20 cellular contexts compared by ENCODE assay signal in genomic region chr11:18063131-18063530, GRCh38. TPM values are rescaled to one million over a fixed set of nuclear protein-coding genes. Genes with fewer than 3 reads are reported as not detected.
A peak's percentile ranks its signal among the peaks of the same experiment; 100 is the strongest.
DNase-seq lines count a peak whose midpoint lies in the region; TF ChIP-seq lines count a peak whose summit lies in the region.
"Had no signal": no experiment of that assay in that cellular context is flagged by ENCODE, and none has a peak within 500 bp of the region (broad histone marks: within the 10 kb centered on the region; RNA-seq: fewer than 3 reads in every experiment).

No MANE protein-coding gene starts in this region.

- no peaks in the 10 kb centered on the region for H3K27me3 ChIP-seq in OCI-LY3 (ENCODE audit: low read depth, low read length)
- no peaks in the 10 kb centered on the region for H3K27me3 ChIP-seq in ovary
- H3K27me3 ChIP-seq: gastroesophageal sphincter, upper lobe of right lung had no signal

- TF ChIP-seq CTCF in OCI-LY3 (IDR thresholded peaks at IDR 0.05; ENCODE audit: low read depth, low read length), result no peak
- no peak for TF ChIP-seq CTCF in progenitor cell of endocrine pancreas (IDR thresholded peaks at IDR 0.05; ENCODE audit: unreplicated experiment)
- no peak for TF ChIP-seq CTCF in ovary (IDR thresholded peaks at IDR 0.05)
- TF ChIP-seq CTCF in GM13976 (IDR thresholded peaks at IDR 0.05; ENCODE audit: borderline replicate concordance, control extremely low read depth, extremely low read depth, insufficient read depth, missing control alignments), result no peak

- no peaks in the 10 kb centered on the region for H4K20me1 ChIP-seq in OCI-LY3 (ENCODE audit: insufficient read depth, low read length)

- H3K4me3 ChIP-seq in OCI-LY3 (ENCODE audit: low read length) (peak overlapping the region; percentile 10; the same call in 1 of the 2 replicates), ovary (no peak overlapping the region)
- H3K4me3 ChIP-seq: gastroesophageal sphincter, upper lobe of right lung had no signal

- no peaks in the 10 kb centered on the region for H3K36me3 Mint-ChIP-seq in progenitor cell of endocrine pancreas (ENCODE audit: insufficient read depth)

- H3K9ac ChIP-seq in OCI-LY3 (ENCODE audit: low read length), result no peak overlapping the region

- H3K79me2 ChIP-seq in OCI-LY3 (ENCODE audit: low read length), result no peaks in the 10 kb centered on the region

- peak overlapping the region; percentile 47 for H3K4me2 ChIP-seq in OCI-LY3 (ENCODE audit: low read length)

- H3K9me3 Mint-ChIP-seq in progenitor cell of endocrine pancreas (ENCODE audit: low read depth), result no peaks in the 10 kb centered on the region
- H3K9me3 Mint-ChIP-seq: CD8-positive, alpha-beta T cell had no signal

- H3K9me3 ChIP-seq in OCI-LY3 (ENCODE audit: insufficient read depth, low read length) (no peaks in the 10 kb centered on the region), ovary (no peaks in the 10 kb centered on the region)
- H3K9me3 ChIP-seq: gastroesophageal sphincter, upper lobe of right lung had no signal

- peak overlapping the region; percentile 10 for H3K27ac ChIP-seq in OCI-LY3 (ENCODE audit: low read length)
- no peak overlapping the region for H3K27ac ChIP-seq in ovary
- H3K27ac ChIP-seq: gastroesophageal sphincter, upper lobe of right lung had no signal

- no peaks in the 10 kb centered on the region for H3K36me3 ChIP-seq in OCI-LY3 (replicated peaks; ENCODE audit: low read depth, low read length)
- H3K36me3 ChIP-seq in ovary, result no peaks in the 10 kb centered on the region
- H3K36me3 ChIP-seq: upper lobe of right lung had no signal

- TF ChIP-seq POLR2A in ovary (IDR thresholded peaks at IDR 0.05), result no peak

- DNase-seq in NCI-H345 (lab: John Stamatoyannopoulos, UW) (peak; percentile 17), NCI-H345 treated with DMSO at 0.1 percent for 48 hours (lab: John Stamatoyannopoulos, UW; ENCODE audit: unreplicated experiment) (no peak), M059J (ENCODE audit: low read depth) (peak; percentile 59), progenitor cell of endocrine pancreas (ENCODE audit: low spot score, unreplicated experiment) (no peak), ovary (no peak), Kasumi-1 (lab: John Stamatoyannopoulos, UW) (no peak), GM13976 (ENCODE audit: low spot score) (no peak)
- DNase-seq: activated CD4-positive, alpha-beta T cell treated with anti-CD3 and anti-CD28 coated beads, Interleukin-2, amount 50 U/mL, for 4 hours; activated gamma-delta T cell treated with Interleukin-2 at 50 U/mL for 16 hours; caudate nucleus; CD8-positive, alpha-beta T cell; EL; NCI-H1048; NCI-H526 treated with DMSO at 0.1 percent for 48 hours; nucleus accumbens; stimulated activated CD4-positive, alpha-beta T cell treated with anti-CD3 and anti-CD28 coated beads, Interleukin-2, amount 100 ng/mL, for 24 hours; upper lobe of right lung had no signal

- intact Hi-C loops in ovary (cut with DNase I), result no loop called here

- H3K27ac Mint-ChIP-seq in progenitor cell of endocrine pancreas, result no peak overlapping the region
- H3K27ac Mint-ChIP-seq: CD8-positive, alpha-beta T cell had no signal

- H3K27me3 Mint-ChIP-seq in progenitor cell of endocrine pancreas, result no peaks in the 10 kb centered on the region

- in situ Hi-C loops in GM13976 (cut with MboI; ENCODE audit: low sequenced_read_pairs, unreplicated experiment), result no loop called here

- H3K4me3 Mint-ChIP-seq in progenitor cell of endocrine pancreas (ENCODE audit: low read depth), result peak overlapping the region; percentile 52
- H3K4me3 Mint-ChIP-seq: CD8-positive, alpha-beta T cell had no signal

- H2AFZ ChIP-seq in OCI-LY3 (ENCODE audit: low read depth, low read length), result no peak overlapping the region

- H3K4me1 Mint-ChIP-seq in progenitor cell of endocrine pancreas (ENCODE audit: low read depth), result peaks cover 31% of the 10 kb centered on the region

- peaks cover 41% of the 10 kb centered on the region for H3K4me1 ChIP-seq in OCI-LY3 (ENCODE audit: low read length)
- H3K4me1 ChIP-seq in ovary (ENCODE audit: insufficient read depth), result no peaks in the 10 kb centered on the region
- H3K4me1 ChIP-seq: gastroesophageal sphincter, upper lobe of right lung had no signal

- 81 to 85% (median 84%) methylated on average over 5 of the region's 5 CpGs for WGBS in ovary, 3 donors

- no peak for TF ChIP-seq EP300 in ovary (IDR thresholded peaks at IDR 0.05)

RNA-seq across cellular contexts. Expression of gene TPH1, which starts 17.1 kb away (rescaled TPM):
- total RNA-seq in M059J (2014; rRNA removed; shearing (Covaris generic)), result 0.64 TPM in 1 of 2 replicates, not detected in the other
- total RNA-seq in progenitor cell of endocrine pancreas (0.50 and 0.64 TPM in 2 replicates), ovary (1 to 10 TPM in 2 of 7 donors, under 1 TPM in 5; 0.36 to 1.6 (median 0.57) TPM)
- 1 to 10 TPM in 1 of 2 donors, under 1 TPM in 1; 0.28 to 1.1 TPM for polyA plus RNA-seq in ovary
- total RNA-seq: RPMI7951 had no signal

RNA-seq across cellular contexts. Expression of gene SAAL1, which starts 42.8 kb away (rescaled TPM):
- 23.7 and 35.6 TPM in 2 replicates for total RNA-seq in M059J (2014; rRNA removed; shearing (Covaris generic))
- total RNA-seq in progenitor cell of endocrine pancreas, result 28.3 and 28.5 TPM in 2 replicates
- 10 to 100 TPM in 5 of 7 donors, 1 to 10 TPM in 2; 5.7 to 15.0 (median 12.6) TPM for total RNA-seq in ovary
- 10 to 100 TPM; 12.0 to 14.6 TPM for polyA plus RNA-seq in ovary

RNA-seq across cellular contexts. Expression of gene SERGEF, which starts 50.3 kb away (rescaled TPM):
- 28.5 and 32.2 TPM in 2 replicates for total RNA-seq in M059J (2014; rRNA removed; shearing (Covaris generic))
- total RNA-seq in progenitor cell of endocrine pancreas (32.4 and 34.8 TPM in 2 replicates), ovary (10 to 100 TPM; 42.0 to 76.3 (median 62.2) TPM)
- polyA plus RNA-seq in ovary, result 10 to 100 TPM; 47.8 to 59.7 TPM

Comparison
In these comparisons a context has a peak if more than half of its experiments do, and no peak if none do; other contexts are left out.
1. DNase-seq: peak in NCI-H345 (single experiment) and M059J (single experiment); none in NCI-H345 treated with DMSO at 0.1 percent for 48 hours (single experiment), progenitor cell of endocrine pancreas (single experiment), ovary (0 of 5), Kasumi-1 (0 of 2) and GM13976 (single experiment).